In the genomic region with DNA sequence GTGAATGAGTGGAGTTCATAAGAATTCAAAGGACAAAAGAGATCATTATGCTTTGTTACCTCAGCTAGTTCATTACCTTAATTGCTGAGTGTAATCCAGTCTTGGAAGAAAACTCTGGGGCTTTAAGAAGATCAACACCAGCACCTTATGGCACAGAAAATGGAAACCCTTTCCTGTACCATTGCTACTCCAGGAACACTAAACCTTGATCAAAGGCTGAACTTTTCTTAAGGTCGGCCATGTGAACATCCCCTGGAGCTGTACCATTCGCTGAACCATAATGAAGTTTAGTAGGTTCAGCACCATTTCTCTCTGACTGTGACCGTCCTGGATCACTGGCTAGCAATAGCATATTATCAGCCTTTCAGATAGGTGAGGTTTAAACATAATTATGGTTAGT, we compare ENCODE assay signal across 25 cellular contexts.
A peak's percentile ranks its signal among the peaks of the same experiment; 100 is the strongest.
DNase-seq lines count a peak whose midpoint lies in the region; ATAC-seq, FAIRE-seq and TF ChIP-seq lines count a peak whose summit lies in the region.
"Had no signal": no experiment of that assay in that cellular context is flagged by ENCODE, and none has a peak within 500 bp of the region (broad histone marks: within the 10 kb centered on the region; RNA-seq: fewer than 3 reads in every experiment).

No MANE protein-coding gene starts in this region.

- H3K14ac ChIP-seq in IMR-90 (replicated peaks; ENCODE audit: low read depth, low read length), result peak overlapping the region; percentile 37; the same call in 1 of the 2 replicates

- no peak overlapping the region for H2AFZ ChIP-seq in IMR-90 (replicated peaks; ENCODE audit: low read length, poor library complexity)

- no peak for TF ChIP-seq EP300 in gastroesophageal sphincter (IDR thresholded peaks at IDR 0.05)

- peak overlapping the region; percentile 43; the same call in 1 of the 2 replicates for H4K5ac ChIP-seq in IMR-90 (ENCODE audit: low read depth, low read length)

- no peak overlapping the region for H2AK9ac ChIP-seq in IMR-90 (replicated peaks; ENCODE audit: low read depth, low read length, poor library complexity)

- DNase-seq in NCI-H146 (lab: John Stamatoyannopoulos, UW) (peak; percentile 2), NCI-H146 treated with DMSO at 0.1 percent for 48 hours (lab: John Stamatoyannopoulos, UW; ENCODE audit: unreplicated experiment) (no peak), IMR-90 (no peak), bronchial epithelial cell (ENCODE audit: low read depth) (no peak), retinal pigment epithelial cell (ENCODE audit: low read depth) (peak; percentile 78), spleen (no peak), amniotic stem cell (lab: John Stamatoyannopoulos, UW) (no peak)
- DNase-seq: activated CD4-positive, CD25-positive, alpha-beta regulatory T cell; activated effector memory CD4-positive, alpha-beta T cell treated with anti-CD3 and anti-CD28 coated beads, Interleukin-2, amount 50 U/mL, for 16 hours; activated naive CD8-positive, alpha-beta T cell treated with anti-CD3 and anti-CD28 coated beads for 36 hours; activated T-cell treated with anti-CD3 and anti-CD28 coated beads, Interleukin-2, amount 50 U/mL, for 24 hours; aorta; caudate nucleus; effector CD8-positive, alpha-beta T cell; head of caudate nucleus; naive thymus-derived CD4-positive, alpha-beta T cell; NCI-H2081 treated with DMSO at 0.1 percent for 48 hours; NCI-H446 treated with DMSO at 0.1 percent for 48 hours; nucleus accumbens had no signal

- H3K9me1 ChIP-seq in IMR-90 (ENCODE audit: insufficient read depth, low read length), result peaks cover 2% of the 10 kb centered on the region

- H3K27me3 ChIP-seq in IMR-90 (ENCODE audit: control insufficient read depth, insufficient read depth, low read length), result no peaks in the 10 kb centered on the region
- no peaks in the 10 kb centered on the region for H3K27me3 ChIP-seq in bronchial epithelial cell (ENCODE audit: control insufficient read depth, insufficient read depth, low read length)
- H3K27me3 ChIP-seq in spleen (replicated peaks in 1 of 7), result no peaks in the 10 kb centered on the region
- no peaks in the 10 kb centered on the region for H3K27me3 ChIP-seq in gastroesophageal sphincter

- H3K9me3 ChIP-seq in IMR-90 (ENCODE audit: control insufficient read depth, insufficient read depth, low read length) (no peaks in the 10 kb centered on the region), spleen (peaks cover 0 to 3% (median 0%) of the 10 kb centered on the region in 8 donors), gastroesophageal sphincter (no peaks in the 10 kb centered on the region)

- no peak overlapping the region for H2BK120ac ChIP-seq in IMR-90 (ENCODE audit: low read depth, low read length)

- no peak overlapping the region for H4K8ac ChIP-seq in IMR-90 (ENCODE audit: low read depth in 2 of 2, low read length in 2 of 2)

- H2AK5ac ChIP-seq in IMR-90 (ENCODE audit: low read depth, low read length), result no peak overlapping the region

- intact Hi-C loops in IMR-90 (cut with micrococcal nuclease) (loop anchor here (5.0 kb wide), 2 partner anchors 38 to 87 kb away; no protein-coding TSS in a partner anchor), spleen (cut with DNase I; ENCODE audit: low total_unique reads) (no loop called here)

- no peak overlapping the region for H3K4ac ChIP-seq in IMR-90 (ENCODE audit: low read depth, low read length)

- no peak overlapping the region for H2BK5ac ChIP-seq in IMR-90 (ENCODE audit: low read depth, low read length, poor library complexity, severe bottlenecking)

- H2BK20ac ChIP-seq in IMR-90 (ENCODE audit: low read depth, low read length), result no peak overlapping the region

- no peak overlapping the region for H3K4me2 ChIP-seq in IMR-90 (ENCODE audit: low read depth, low read length)

- TF ChIP-seq POLR2A in IMR-90 (IDR thresholded peaks at IDR 0.05; ENCODE audit: low read depth, low read length), result no peak
- TF ChIP-seq POLR2A in spleen (IDR thresholded peaks at IDR 0.05), result no peak
- no peak for TF ChIP-seq POLR2A in gastroesophageal sphincter (IDR thresholded peaks at IDR 0.05)

- dilution Hi-C loops in IMR-90 (cut with HindIII; ENCODE audit: low sequenced_read_pairs, unreplicated experiment), result no loop called here

- no peak for TF ChIP-seq RAD21 in IMR-90 (IDR thresholded peaks at IDR 0.05; ENCODE audit: low read length)

- no peaks in the 10 kb centered on the region; the same call in 1 of the 2 replicates for H4K20me1 ChIP-seq in IMR-90 (ENCODE audit: insufficient read depth, low read length)

- H3K18ac ChIP-seq in IMR-90 (ENCODE audit: low read depth, low read length), result no peak overlapping the region

- H3K27ac ChIP-seq in IMR-90 (ENCODE audit: insufficient read depth, low read length) (no peak overlapping the region), spleen (no peak overlapping the region), gastroesophageal sphincter (no peak overlapping the region)
- H3K27ac ChIP-seq: 22Rv1, C4-2B, coronary artery had no signal

- POLR2A ChIA-PET in IMR-90 (lab: Charles Lee; ENCODE audit: unreplicated experiment), result no interaction called here

- no peak overlapping the region for H3K56ac ChIP-seq in IMR-90 (ENCODE audit: extremely low read depth, insufficient read depth, low read length)

- ATAC-seq in IMR-90 (ENCODE audit: low read depth) (no peak), gastroesophageal sphincter (no peak)
- ATAC-seq: naive thymus-derived CD4-positive, alpha-beta T cell; stimulated activated memory B cell treated with anti-CD40 and anti-IgM and Interleukin-4, amounts not matched to agents 10 μg/mL and 1 μg/mL and 100 μg/mL, for 72 hours had no signal

- H3K79me1 ChIP-seq in IMR-90 (ENCODE audit: low read depth in 1 of 2, low read length in 2 of 2), result peaks cover 30 to 36% of the 10 kb centered on the region in 2 experiments

- TF ChIP-seq CTCF in IMR-90 (conservative IDR thresholded peaks at IDR 0.05; ENCODE audit: low read depth, low read length) (no peak), bronchial epithelial cell (IDR thresholded peaks at IDR 0.05; ENCODE audit: insufficient read depth, low read length, severe bottlenecking) (no peak), retinal pigment epithelial cell (conservative IDR thresholded peaks at IDR 0.05; ENCODE audit: low read depth, low read length) (no peak), spleen (IDR thresholded peaks at IDR 0.05 in 8 of 11, conservative IDR thresholded peaks at IDR 0.05 in 3 of 11) (no peak), gastroesophageal sphincter (IDR thresholded peaks at IDR 0.05) (no peak)

- BruUV-seq in IMR-90 (replicated peaks; lab: Mats Ljungman, UMichigan), result no TSS peak

- CTCF ChIA-PET in IMR-90 (lab: Yijun Ruan, JAX), result interaction anchor here (0.6 kb wide), 1 partner anchor 91 kb away, joined by 7 read pairs; no protein-coding TSS in a partner anchor

- H3K36me3 ChIP-seq in IMR-90 (ENCODE audit: control insufficient read depth, insufficient read depth, low read length) (no peaks in the 10 kb centered on the region), bronchial epithelial cell (ENCODE audit: control insufficient read depth, insufficient read depth, low read length) (no peaks in the 10 kb centered on the region), spleen (no peaks in the 10 kb centered on the region), gastroesophageal sphincter (no peaks in the 10 kb centered on the region)

- H2BK15ac ChIP-seq in IMR-90 (ENCODE audit: low read depth, low read length), result no peak overlapping the region

- H3K23ac ChIP-seq in IMR-90 (ENCODE audit: low read depth, low read length), result 0 out of 2 replicates have a peak overlapping the region, but pooled peaks have one; percentile 3

- WGBS in IMR-90 (ENCODE audit: extremely low coverage in 2 of 2, insufficient read length in 1 of 2), 2 experiments, result no CpG with 5 or more reads among the region's 3 CpGs
- WGBS in spleen, 5 donors, result 69 to 92% (median 88%) methylated on average over 3 of the region's 3 CpGs
- WGBS in gastroesophageal sphincter (ENCODE audit: low coverage in 1 of 2), 2 donors, result 86 to 100% methylated on average over 1 to 3 of the region's 3 CpGs

- H3K4me3 ChIP-seq in IMR-90 (ENCODE audit: insufficient read depth, low read depth, low read length), result no peak overlapping the region
- no peak overlapping the region for H3K4me3 ChIP-seq in bronchial epithelial cell (ENCODE audit: low read depth, low read length)
- no peak overlapping the region for H3K4me3 ChIP-seq in retinal pigment epithelial cell (ENCODE audit: low read length)
- H3K4me3 ChIP-seq in spleen, result no peak overlapping the region
- no peak overlapping the region for H3K4me3 ChIP-seq in gastroesophageal sphincter
- H3K4me3 ChIP-seq: coronary artery had no signal

- no peak overlapping the region for H3K9ac ChIP-seq in IMR-90 (ENCODE audit: low read depth, low read length)

- no peak overlapping the region for H4K91ac ChIP-seq in IMR-90 (ENCODE audit: insufficient read depth, low read depth, low read length)

- FAIRE-seq in bronchial epithelial cell (lab: Jason Lieb, UNC), result peak; percentile 72
- FAIRE-seq: HTR-8/SVneo had no signal

- H3K4me1 ChIP-seq in IMR-90 (ENCODE audit: control insufficient read depth, insufficient read depth, low read length) (no peaks in the 10 kb centered on the region), spleen (peaks cover 0 to 58% (median 21%) of the 10 kb centered on the region in 6 donors), gastroesophageal sphincter (peaks cover 0 to 38% (median 3%) of the 10 kb centered on the region in 3 donors)

- in situ Hi-C loops in IMR-90 (cut with MboI; ENCODE audit: low sequenced_read_pairs), result no loop called here

TF ChIP-seq in IMR-90, 13 proteins besides CTCF, POLR2A, EP300 and RAD21:
- TF ChIP-seq, protein P1, sequence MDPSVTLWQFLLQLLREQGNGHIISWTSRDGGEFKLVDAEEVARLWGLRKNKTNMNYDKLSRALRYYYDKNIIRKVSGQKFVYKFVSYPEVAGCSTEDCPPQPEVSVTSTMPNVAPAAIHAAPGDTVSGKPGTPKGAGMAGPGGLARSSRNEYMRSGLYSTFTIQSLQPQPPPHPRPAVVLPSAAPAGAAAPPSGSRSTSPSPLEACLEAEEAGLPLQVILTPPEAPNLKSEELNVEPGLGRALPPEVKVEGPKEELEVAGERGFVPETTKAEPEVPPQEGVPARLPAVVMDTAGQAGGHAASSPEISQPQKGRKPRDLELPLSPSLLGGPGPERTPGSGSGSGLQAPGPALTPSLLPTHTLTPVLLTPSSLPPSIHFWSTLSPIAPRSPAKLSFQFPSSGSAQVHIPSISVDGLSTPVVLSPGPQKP (IDR thresholded peaks at IDR 0.05; ENCODE audit: borderline replicate concordance, low read depth, low read length), result no peak

Comparison
In these comparisons a context has a peak if more than half of its experiments do, and no peak if none do; other contexts are left out.
1. DNase-seq: peak in NCI-H146 (single experiment) and retinal pigment epithelial cell (single experiment); none in NCI-H146 treated with DMSO at 0.1 percent for 48 hours (single experiment), IMR-90 (single experiment), bronchial epithelial cell (single experiment), spleen (single experiment) and amniotic stem cell (single experiment).